1 cellular context compared by ENCODE assay signal in the genomic region with DNA sequence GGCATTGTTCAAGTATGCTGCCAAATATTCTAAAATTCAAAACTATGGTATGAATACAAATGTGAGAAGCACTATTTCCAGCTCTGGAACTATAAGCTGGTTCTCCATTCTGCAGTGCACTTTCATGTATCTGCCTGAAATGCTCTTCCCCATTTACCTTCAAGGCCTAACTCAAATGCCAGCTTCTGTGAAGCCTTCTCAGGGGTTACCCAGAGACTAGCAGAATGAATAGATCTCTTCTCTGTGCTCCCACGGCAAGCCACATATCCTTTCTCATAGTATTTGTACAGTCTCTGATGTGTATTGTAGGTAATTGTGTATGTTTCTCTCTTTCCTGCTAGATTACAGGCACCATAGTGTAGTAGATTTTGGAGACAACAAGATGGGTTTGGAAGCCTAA.
TF ChIP-seq lines count a peak whose summit lies in the region.

No MANE protein-coding gene starts in this region.

TF ChIP-seq in GM23338, 12 proteins besides CTCF, POLR2A, EP300 and RAD21 (continued from another document):
- TF ChIP-seq, protein P1, sequence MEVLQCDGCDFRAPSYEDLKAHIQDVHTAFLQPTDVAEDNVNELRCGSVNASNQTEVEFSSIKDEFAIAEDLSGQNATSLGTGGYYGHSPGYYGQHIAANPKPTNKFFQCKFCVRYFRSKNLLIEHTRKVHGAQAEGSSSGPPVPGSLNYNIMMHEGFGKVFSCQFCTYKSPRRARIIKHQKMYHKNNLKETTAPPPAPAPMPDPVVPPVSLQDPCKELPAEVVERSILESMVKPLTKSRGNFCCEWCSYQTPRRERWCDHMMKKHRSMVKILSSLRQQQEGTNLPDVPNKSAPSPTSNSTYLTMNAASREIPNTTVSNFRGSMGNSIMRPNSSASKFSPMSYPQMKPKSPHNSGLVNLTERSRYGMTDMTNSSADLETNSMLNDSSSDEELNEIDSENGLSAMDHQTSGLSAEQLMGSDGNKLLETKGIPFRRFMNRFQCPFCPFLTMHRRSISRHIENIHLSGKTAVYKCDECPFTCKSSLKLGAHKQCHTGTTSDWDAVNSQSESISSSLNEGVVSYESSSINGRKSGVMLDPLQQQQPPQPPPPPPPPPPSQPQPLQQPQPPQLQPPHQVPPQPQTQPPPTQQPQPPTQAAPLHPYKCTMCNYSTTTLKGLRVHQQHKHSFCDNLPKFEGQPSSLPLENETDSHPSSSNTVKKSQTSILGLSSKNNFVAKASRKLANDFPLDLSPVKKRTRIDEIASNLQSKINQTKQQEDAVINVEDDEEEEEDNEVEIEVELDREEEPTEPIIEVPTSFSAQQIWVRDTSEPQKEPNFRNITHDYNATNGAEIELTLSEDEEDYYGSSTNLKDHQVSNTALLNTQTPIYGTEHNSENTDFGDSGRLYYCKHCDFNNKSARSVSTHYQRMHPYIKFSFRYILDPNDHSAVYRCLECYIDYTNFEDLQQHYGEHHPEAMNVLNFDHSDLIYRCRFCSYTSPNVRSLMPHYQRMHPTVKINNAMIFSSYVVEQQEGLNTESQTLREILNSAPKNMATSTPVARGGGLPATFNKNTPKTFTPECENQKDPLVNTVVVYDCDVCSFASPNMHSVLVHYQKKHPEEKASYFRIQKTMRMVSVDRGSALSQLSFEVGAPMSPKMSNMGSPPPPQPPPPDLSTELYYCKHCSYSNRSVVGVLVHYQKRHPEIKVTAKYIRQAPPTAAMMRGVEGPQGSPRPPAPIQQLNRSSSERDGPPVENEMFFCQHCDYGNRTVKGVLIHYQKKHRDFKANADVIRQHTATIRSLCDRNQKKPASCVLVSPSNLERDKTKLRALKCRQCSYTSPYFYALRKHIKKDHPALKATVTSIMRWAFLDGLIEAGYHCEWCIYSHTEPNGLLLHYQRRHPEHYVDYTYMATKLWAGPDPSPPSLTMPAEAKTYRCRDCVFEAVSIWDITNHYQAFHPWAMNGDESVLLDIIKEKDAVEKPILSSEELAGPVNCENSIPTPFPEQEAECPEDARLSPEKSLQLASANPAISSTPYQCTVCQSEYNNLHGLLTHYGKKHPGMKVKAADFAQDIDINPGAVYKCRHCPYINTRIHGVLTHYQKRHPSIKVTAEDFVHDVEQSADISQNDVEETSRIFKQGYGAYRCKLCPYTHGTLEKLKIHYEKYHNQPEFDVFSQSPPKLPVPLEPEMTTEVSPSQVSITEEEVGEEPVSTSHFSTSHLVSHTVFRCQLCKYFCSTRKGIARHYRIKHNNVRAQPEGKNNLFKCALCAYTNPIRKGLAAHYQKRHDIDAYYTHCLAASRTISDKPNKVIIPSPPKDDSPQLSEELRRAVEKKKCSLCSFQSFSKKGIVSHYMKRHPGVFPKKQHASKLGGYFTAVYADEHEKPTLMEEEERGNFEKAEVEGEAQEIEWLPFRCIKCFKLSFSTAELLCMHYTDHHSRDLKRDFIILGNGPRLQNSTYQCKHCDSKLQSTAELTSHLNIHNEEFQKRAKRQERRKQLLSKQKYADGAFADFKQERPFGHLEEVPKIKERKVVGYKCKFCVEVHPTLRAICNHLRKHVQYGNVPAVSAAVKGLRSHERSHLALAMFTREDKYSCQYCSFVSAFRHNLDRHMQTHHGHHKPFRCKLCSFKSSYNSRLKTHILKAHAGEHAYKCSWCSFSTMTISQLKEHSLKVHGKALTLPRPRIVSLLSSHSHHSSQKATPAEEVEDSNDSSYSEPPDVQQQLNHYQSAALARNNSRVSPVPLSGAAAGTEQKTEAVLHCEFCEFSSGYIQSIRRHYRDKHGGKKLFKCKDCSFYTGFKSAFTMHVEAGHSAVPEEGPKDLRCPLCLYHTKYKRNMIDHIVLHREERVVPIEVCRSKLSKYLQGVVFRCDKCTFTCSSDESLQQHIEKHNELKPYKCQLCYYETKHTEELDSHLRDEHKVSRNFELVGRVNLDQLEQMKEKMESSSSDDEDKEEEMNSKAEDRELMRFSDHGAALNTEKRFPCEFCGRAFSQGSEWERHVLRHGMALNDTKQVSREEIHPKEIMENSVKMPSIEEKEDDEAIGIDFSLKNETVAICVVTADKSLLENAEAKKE (CRISPR knock-in tag; IDR thresholded peaks at IDR 0.05), result no peak
- TF ChIP-seq, protein P2, sequence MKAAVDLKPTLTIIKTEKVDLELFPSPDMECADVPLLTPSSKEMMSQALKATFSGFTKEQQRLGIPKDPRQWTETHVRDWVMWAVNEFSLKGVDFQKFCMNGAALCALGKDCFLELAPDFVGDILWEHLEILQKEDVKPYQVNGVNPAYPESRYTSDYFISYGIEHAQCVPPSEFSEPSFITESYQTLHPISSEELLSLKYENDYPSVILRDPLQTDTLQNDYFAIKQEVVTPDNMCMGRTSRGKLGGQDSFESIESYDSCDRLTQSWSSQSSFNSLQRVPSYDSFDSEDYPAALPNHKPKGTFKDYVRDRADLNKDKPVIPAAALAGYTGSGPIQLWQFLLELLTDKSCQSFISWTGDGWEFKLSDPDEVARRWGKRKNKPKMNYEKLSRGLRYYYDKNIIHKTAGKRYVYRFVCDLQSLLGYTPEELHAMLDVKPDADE (IDR thresholded peaks at IDR 0.05), result no peak
- TF ChIP-seq ZNF331 (CRISPR knock-in tag; IDR thresholded peaks at IDR 0.05; ENCODE audit: low read depth) (no peak), CREB1 (CRISPR knock-in tag; IDR thresholded peaks at IDR 0.05; ENCODE audit: low read depth) (no peak), EZH2phosphoT487 (IDR thresholded peaks at IDR 0.05; ENCODE audit: unreplicated experiment) (no peak), NANOG (IDR thresholded peaks at IDR 0.05; ENCODE audit: borderline replicate concordance) (no peak), ZNF114 (CRISPR knock-in tag; IDR thresholded peaks at IDR 0.05) (no peak)
- TF ChIP-seq, protein P3, sequence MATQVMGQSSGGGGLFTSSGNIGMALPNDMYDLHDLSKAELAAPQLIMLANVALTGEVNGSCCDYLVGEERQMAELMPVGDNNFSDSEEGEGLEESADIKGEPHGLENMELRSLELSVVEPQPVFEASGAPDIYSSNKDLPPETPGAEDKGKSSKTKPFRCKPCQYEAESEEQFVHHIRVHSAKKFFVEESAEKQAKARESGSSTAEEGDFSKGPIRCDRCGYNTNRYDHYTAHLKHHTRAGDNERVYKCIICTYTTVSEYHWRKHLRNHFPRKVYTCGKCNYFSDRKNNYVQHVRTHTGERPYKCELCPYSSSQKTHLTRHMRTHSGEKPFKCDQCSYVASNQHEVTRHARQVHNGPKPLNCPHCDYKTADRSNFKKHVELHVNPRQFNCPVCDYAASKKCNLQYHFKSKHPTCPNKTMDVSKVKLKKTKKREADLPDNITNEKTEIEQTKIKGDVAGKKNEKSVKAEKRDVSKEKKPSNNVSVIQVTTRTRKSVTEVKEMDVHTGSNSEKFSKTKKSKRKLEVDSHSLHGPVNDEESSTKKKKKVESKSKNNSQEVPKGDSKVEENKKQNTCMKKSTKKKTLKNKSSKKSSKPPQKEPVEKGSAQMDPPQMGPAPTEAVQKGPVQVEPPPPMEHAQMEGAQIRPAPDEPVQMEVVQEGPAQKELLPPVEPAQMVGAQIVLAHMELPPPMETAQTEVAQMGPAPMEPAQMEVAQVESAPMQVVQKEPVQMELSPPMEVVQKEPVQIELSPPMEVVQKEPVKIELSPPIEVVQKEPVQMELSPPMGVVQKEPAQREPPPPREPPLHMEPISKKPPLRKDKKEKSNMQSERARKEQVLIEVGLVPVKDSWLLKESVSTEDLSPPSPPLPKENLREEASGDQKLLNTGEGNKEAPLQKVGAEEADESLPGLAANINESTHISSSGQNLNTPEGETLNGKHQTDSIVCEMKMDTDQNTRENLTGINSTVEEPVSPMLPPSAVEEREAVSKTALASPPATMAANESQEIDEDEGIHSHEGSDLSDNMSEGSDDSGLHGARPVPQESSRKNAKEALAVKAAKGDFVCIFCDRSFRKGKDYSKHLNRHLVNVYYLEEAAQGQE (IDR thresholded peaks at IDR 0.05; ENCODE audit: unreplicated experiment), result no peak
